In the genomic region with DNA sequence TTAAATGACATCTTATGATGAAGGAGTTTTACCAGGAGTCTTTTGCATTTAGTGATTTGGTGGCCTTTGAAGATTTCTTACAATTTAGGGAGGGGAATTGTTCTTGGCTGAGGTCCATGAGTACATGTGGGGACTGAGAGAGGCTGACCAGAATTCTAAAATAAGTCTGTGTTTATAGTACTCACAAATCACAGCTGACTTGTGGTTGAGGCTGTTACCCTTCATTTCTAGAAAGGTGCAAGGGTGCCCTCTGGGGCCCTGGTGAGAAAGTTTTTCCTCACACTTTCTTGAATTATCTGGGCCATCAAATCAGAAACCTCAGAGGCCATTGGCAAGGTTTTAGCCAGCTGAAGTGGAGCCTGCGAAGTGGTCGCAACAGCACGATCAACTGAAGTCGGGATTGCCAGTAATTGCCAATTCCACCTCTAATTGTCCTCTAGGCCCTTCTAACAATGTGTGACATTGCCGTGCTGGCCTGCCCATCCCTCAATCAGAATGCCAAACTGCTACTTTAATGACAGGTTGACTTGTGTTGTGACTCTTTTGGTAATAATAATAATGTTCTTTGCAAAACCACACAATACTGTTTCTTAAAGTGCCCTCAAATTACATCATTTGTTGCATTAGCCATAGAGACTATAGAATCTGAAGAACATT, we compare ENCODE assay signal across 8 cellular contexts.
DNase-seq lines count a peak whose midpoint lies in the region; ATAC-seq, FAIRE-seq and TF ChIP-seq lines count a peak whose summit lies in the region.

No MANE protein-coding gene starts in this region.

- TF ChIP-seq CTCF in mesothelial cell of epicardium (IDR thresholded peaks at IDR 0.05; ENCODE audit: unreplicated experiment): no peak

- H3K4me1 ChIP-seq in NT2/D1 (ENCODE audit: insufficient read depth, insufficient read length): no peaks in the 10 kb centered on the region

- no peak overlapping the region for H3K4me3 Mint-ChIP-seq in mesothelial cell of epicardium

- H3K27ac Mint-ChIP-seq in mesothelial cell of epicardium: peak overlapping the region; percentile 27

- H3K36me3 Mint-ChIP-seq in mesothelial cell of epicardium: no peaks in the 10 kb centered on the region

- FAIRE-seq in endometrium (lab: Jason Lieb, UNC): peak; percentile 95

- H3K27me3 Mint-ChIP-seq in mesothelial cell of epicardium (ENCODE audit: low read depth): no peaks in the 10 kb centered on the region

- no peaks in the 10 kb centered on the region for H3K36me3 ChIP-seq in NT2/D1 (ENCODE audit: insufficient read depth, insufficient read length, low read length)

- H3K9ac ChIP-seq in NT2/D1 (ENCODE audit: insufficient read length, low read depth): no peak overlapping the region

- H3K9me3 Mint-ChIP-seq in mesothelial cell of epicardium: peaks cover under 1% of the 10 kb centered on the region

- ATAC-seq in HG02642 (IDR thresholded peaks at IDR 0.05; ENCODE audit: poor library complexity, unreplicated experiment): peak; percentile 83

- peak; percentile 49 for DNase-seq in NCI-H82 (lab: John Stamatoyannopoulos, UW)
- DNase-seq in NCI-H82 treated with DMSO at 0.1 percent for 48 hours (lab: John Stamatoyannopoulos, UW; ENCODE audit: unreplicated experiment): no peak
- DNase-seq in NT2/D1 (ENCODE audit: low read depth, low spot score): peak; percentile 9
- DNase-seq in mesothelial cell of epicardium (ENCODE audit: low spot score in 2 of 2, unreplicated experiment in 2 of 2): peak in 1 of 2 experiments; percentile 39
- DNase-seq in NCI-H2029 treated with DMSO at 0.1 percent for 48 hours (lab: John Stamatoyannopoulos, UW): no peak
- DNase-seq in NCI-H1048 (lab: John Stamatoyannopoulos, UW): no peak

- peaks cover 28% of the 10 kb centered on the region for H3K4me1 Mint-ChIP-seq in mesothelial cell of epicardium

- no peak overlapping the region for H3K4me3 ChIP-seq in NT2/D1 (ENCODE audit: insufficient read length, low read depth)

- no peaks in the 10 kb centered on the region for H3K9me3 ChIP-seq in NT2/D1 (ENCODE audit: insufficient read depth, low read length)

- H3K27me3 ChIP-seq in NT2/D1 (ENCODE audit: insufficient read depth, insufficient read length): no peaks in the 10 kb centered on the region

Comparison
In these comparisons a context has a peak if more than half of its experiments do, and no peak if none do; other contexts are left out.
1. DNase-seq: peak in NCI-H82 (single experiment) and NT2/D1 (single experiment); none in NCI-H82 treated with DMSO at 0.1 percent for 48 hours (single experiment), NCI-H2029 treated with DMSO at 0.1 percent for 48 hours (single experiment) and NCI-H1048 (single experiment).